22 cellular contexts compared by ENCODE assay signal in the genomic region with DNA sequence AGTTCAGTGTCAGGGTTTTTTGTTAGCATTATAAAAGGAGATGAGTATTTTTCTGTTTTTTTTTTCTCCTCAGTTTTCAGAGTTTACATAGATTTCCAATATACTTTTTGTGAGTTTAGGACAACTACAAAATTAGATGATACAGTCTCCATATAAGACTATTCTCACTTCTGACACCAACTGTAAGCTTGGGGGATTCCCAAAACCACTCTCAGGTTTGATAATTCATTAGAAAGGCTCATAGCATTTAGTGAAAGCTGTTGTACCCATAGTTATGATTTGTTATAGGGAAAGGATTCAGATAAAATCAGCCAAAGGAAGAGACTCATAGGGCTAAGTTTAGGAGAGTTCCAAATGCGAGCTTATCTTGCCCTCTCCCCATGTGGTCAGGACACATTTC. TPM values are rescaled to one million over a fixed set of nuclear protein-coding genes. Genes with fewer than 3 reads are reported as not detected.
DNase-seq lines count a peak whose midpoint lies in the region; ATAC-seq and TF ChIP-seq lines count a peak whose summit lies in the region.
"Had no signal": no experiment of that assay in that cellular context is flagged by ENCODE, and none has a peak within 500 bp of the region (broad histone marks: within the 10 kb centered on the region; RNA-seq: fewer than 3 reads in every experiment).

No MANE protein-coding gene starts in this region.

- no peak for DNase-seq in activated T-cell treated with anti-CD3 and anti-CD28 coated beads, Interleukin-2, amount 50 U/mL, for 72 hours
- DNase-seq in activated T-cell treated with anti-CD3 and anti-CD28 coated beads for 4 hours (no peak), GM23338 (ENCODE audit: low spot score) (no peak), gastrocnemius medialis (no peak), foreskin fibroblast (no peak), lower leg skin (ENCODE audit: low spot score in 2 of 2) (no peak), brain microvascular endothelial cell (no peak)
- DNase-seq in activated naive CD8-positive, alpha-beta T cell treated with anti-CD3 and anti-CD28 coated beads for 36 hours = no peak
- DNase-seq: COR-L47; DMS79 treated with DMSO at 0.1 percent for 48 hours; Kasumi-1; NCI-H1694; NCI-H2081; NCI-H2171; NCI-H345; NCI-H524; NCI-H774; NK-92 treated with Interleukin-12 subunit alpha and Interleukin-12 subunit beta, amount 100 ng/mL, for 24 hours; SIG-M5 had no signal

- in situ Hi-C loops in gastrocnemius medialis (cut with MboI; ENCODE audit: low sequenced_read_pairs in 4 of 4) = no loop called here
- in situ Hi-C loops in brain microvascular endothelial cell (cut with HindIII; ENCODE audit: low pct_ligation_motif_present, low sequenced_read_pairs) = no loop called here

- no peak overlapping the region for H2AFZ ChIP-seq in GM23338

- no peak overlapping the region for H3K4me3 Mint-ChIP-seq in activated T-cell treated with anti-CD3 and anti-CD28 coated beads, Interleukin-2, amount 50 U/mL, for 72 hours
- H3K4me3 Mint-ChIP-seq in GM23338 = no peak overlapping the region
- H3K4me3 Mint-ChIP-seq in activated naive CD8-positive, alpha-beta T cell treated with anti-CD3 and anti-CD28 coated beads for 36 hours = no peak overlapping the region
- H3K4me3 Mint-ChIP-seq: IgD-negative memory B cell had no signal

- H3K4me1 ChIP-seq in GM23338 (ENCODE audit: insufficient read depth) = 0 out of 2 replicates have a peak, but pooled peaks cover 5% of the 10 kb centered on the region
- peaks cover 41 to 49% of the 10 kb centered on the region in 2 donors for H3K4me1 ChIP-seq in gastrocnemius medialis

- H3K4me3 ChIP-seq in GM23338 (no peak overlapping the region), gastrocnemius medialis (no peak overlapping the region), foreskin fibroblast (ENCODE audit: low read depth in 1 of 2, low read length in 2 of 2) (no peak overlapping the region), lower leg skin (ENCODE audit: low read depth, poor library complexity, severe bottlenecking) (no peak overlapping the region), brain microvascular endothelial cell (ENCODE audit: low read depth, low read length) (no peak overlapping the region)

- peaks cover 62% of the 10 kb centered on the region for H3K79me2 ChIP-seq in GM23338 (replicated peaks; ENCODE audit: insufficient read depth)

- TF ChIP-seq CTCF in GM23338 (conservative IDR thresholded peaks at IDR 0.05; ENCODE audit: low read depth in 2 of 2) (no peak), gastrocnemius medialis (IDR thresholded peaks at IDR 0.05 in 4 of 5, conservative IDR thresholded peaks at IDR 0.05 in 1 of 5) (no peak), foreskin fibroblast (IDR thresholded peaks at IDR 0.05; ENCODE audit: low read depth, low read length) (no peak), lower leg skin (IDR thresholded peaks at IDR 0.05) (no peak), brain microvascular endothelial cell (IDR thresholded peaks at IDR 0.05; ENCODE audit: low read depth, low read length, missing control alignments) (no peak)

- ATAC-seq in activated T-cell treated with anti-CD3 and anti-CD28 coated beads, Interleukin-2, amount 50 U/mL, for 72 hours (replicated peaks in 1 of 2) = no peak
- no peak for ATAC-seq in GM23338
- no peak for ATAC-seq in gastrocnemius medialis
- ATAC-seq: Panc1 had no signal

- no peaks in the 10 kb centered on the region for H3F3A ChIP-seq in GM23338 (replicated peaks; ENCODE audit: low read depth)

- TF ChIP-seq POLR2A in gastrocnemius medialis (IDR thresholded peaks at IDR 0.05) (no peak), lower leg skin (IDR thresholded peaks at IDR 0.05) (no peak)

- H3K9me3 ChIP-seq in gastrocnemius medialis = no peaks in the 10 kb centered on the region

- no peaks in the 10 kb centered on the region; the same call in 1 of the 2 replicates for H3K9me2 ChIP-seq in GM23338 (ENCODE audit: insufficient read depth)

- H3K27me3 ChIP-seq in GM23338 (ENCODE audit: insufficient read depth) (no peaks in the 10 kb centered on the region), gastrocnemius medialis (no peaks in the 10 kb centered on the region), brain microvascular endothelial cell (replicated peaks) (no peaks in the 10 kb centered on the region)

- intact Hi-C loops in gastrocnemius medialis (cut with DNase I; ENCODE audit: low total_unique reads) = loop anchor here (10.0 kb wide), 1 partner anchor 328 kb away; no protein-coding TSS in a partner anchor
- intact Hi-C loops in lower leg skin (cut with DNase I; ENCODE audit: low total_unique reads) = loop anchor here (5.0 kb wide), 1 partner anchor 50 kb away; no protein-coding TSS in a partner anchor

- WGBS in lower leg skin, 2 donors = 90% methylated on average over 1 of the region's 1 CpG

- peaks cover 5 to 13% of the 10 kb centered on the region in 2 donors for H3K36me3 Mint-ChIP-seq in activated T-cell treated with anti-CD3 and anti-CD28 coated beads, Interleukin-2, amount 50 U/mL, for 72 hours (ENCODE audit: insufficient read depth in 2 of 2)
- peaks cover 23% of the 10 kb centered on the region; the same call in 2 of the 3 replicates for H3K36me3 Mint-ChIP-seq in GM23338 (ENCODE audit: low read depth)
- H3K36me3 Mint-ChIP-seq in activated naive CD8-positive, alpha-beta T cell treated with anti-CD3 and anti-CD28 coated beads for 36 hours = peaks cover 51% of the 10 kb centered on the region

- peak overlapping the region; percentile 42; the same call in 1 of the 2 replicates for H3K27ac ChIP-seq in GM23338 (ENCODE audit: low read depth)
- H3K27ac ChIP-seq in gastrocnemius medialis = peak overlapping the region in 3 of 4 donors; percentile 4 to 81 (median 75)
- no peak overlapping the region for H3K27ac ChIP-seq in brain microvascular endothelial cell
- H3K27ac ChIP-seq: C4-2B had no signal

- H3K4me1 Mint-ChIP-seq in activated T-cell treated with anti-CD3 and anti-CD28 coated beads, Interleukin-2, amount 50 U/mL, for 72 hours (ENCODE audit: low read depth) = peaks cover 17% of the 10 kb centered on the region
- peaks cover 13% of the 10 kb centered on the region for H3K4me1 Mint-ChIP-seq in GM23338
- H3K4me1 Mint-ChIP-seq in activated naive CD8-positive, alpha-beta T cell treated with anti-CD3 and anti-CD28 coated beads for 36 hours = peaks cover 28% of the 10 kb centered on the region

- no peaks in the 10 kb centered on the region for H3K27me3 Mint-ChIP-seq in activated T-cell treated with anti-CD3 and anti-CD28 coated beads, Interleukin-2, amount 50 U/mL, for 72 hours (ENCODE audit: low read depth)
- H3K27me3 Mint-ChIP-seq in GM23338 (ENCODE audit: insufficient read depth, low read depth, poor library complexity) = no peaks in the 10 kb centered on the region
- no peaks in the 10 kb centered on the region for H3K27me3 Mint-ChIP-seq in activated naive CD8-positive, alpha-beta T cell treated with anti-CD3 and anti-CD28 coated beads for 36 hours
- H3K27me3 Mint-ChIP-seq: IgD-negative memory B cell had no signal

- H3K9me3 Mint-ChIP-seq in activated T-cell treated with anti-CD3 and anti-CD28 coated beads, Interleukin-2, amount 50 U/mL, for 72 hours = peaks cover 2 to 4% of the 10 kb centered on the region in 2 donors
- no peaks in the 10 kb centered on the region; the same call in 2 of the 3 replicates for H3K9me3 Mint-ChIP-seq in GM23338
- H3K9me3 Mint-ChIP-seq in activated naive CD8-positive, alpha-beta T cell treated with anti-CD3 and anti-CD28 coated beads for 36 hours = peaks cover 7% of the 10 kb centered on the region
- H3K9me3 Mint-ChIP-seq: IgD-negative memory B cell had no signal

- H3K27ac Mint-ChIP-seq in activated T-cell treated with anti-CD3 and anti-CD28 coated beads, Interleukin-2, amount 50 U/mL, for 72 hours = peak overlapping the region; percentile 76
- H3K27ac Mint-ChIP-seq in GM23338 = no peak overlapping the region
- H3K27ac Mint-ChIP-seq in activated naive CD8-positive, alpha-beta T cell treated with anti-CD3 and anti-CD28 coated beads for 36 hours = peak overlapping the region; percentile 39
- H3K27ac Mint-ChIP-seq: IgD-negative memory B cell had no signal

- H4K20me1 ChIP-seq in GM23338 (replicated peaks; ENCODE audit: insufficient read depth) = peaks cover 23% of the 10 kb centered on the region

- no peak overlapping the region for H3K4me2 ChIP-seq in GM23338

- H3K36me3 ChIP-seq in GM23338 (ENCODE audit: insufficient read depth) (no peaks in the 10 kb centered on the region; the same call in 1 of the 2 replicates), gastrocnemius medialis (no peaks in the 10 kb centered on the region), brain microvascular endothelial cell (replicated peaks) (peaks cover 13% of the 10 kb centered on the region)

TF ChIP-seq in GM23338, 12 proteins besides CTCF, POLR2A, EP300 and RAD21 (continues in another document):
- TF ChIP-seq EZH2phosphoT487 (IDR thresholded peaks at IDR 0.05; ENCODE audit: unreplicated experiment) (no peak), EZH2 (IDR thresholded peaks at IDR 0.05; ENCODE audit: low read depth, unreplicated experiment) (no peak), ETS1 (IDR thresholded peaks at IDR 0.05) (no peak), STAT1 (IDR thresholded peaks at IDR 0.05; ENCODE audit: unreplicated experiment) (no peak)

RNA-seq across cellular contexts. Expression of gene CUL5, which starts 24.1 kb away (rescaled TPM):
- total RNA-seq in activated T-cell treated with anti-CD3 and anti-CD28 coated beads, Interleukin-2, amount 50 U/mL, for 72 hours = 10 to 100 TPM; 30.2 to 31.7 TPM
- 23.2 and 26.0 TPM in 2 replicates for total RNA-seq in GM23338 (2014; rRNA removed; shearing (Covaris generic))
- 31.5 and 40.9 TPM in 2 replicates for polyA plus RNA-seq in GM23338 (2016; fragmentation: Nextera tagmentation; extraction: Ambion mirVana)
- 10 to 100 TPM; 35.4 to 37.5 TPM for total RNA-seq in activated naive CD8-positive, alpha-beta T cell treated with anti-CD3 and anti-CD28 coated beads for 36 hours
- total RNA-seq in gastrocnemius medialis (10 to 100 TPM; 40.6 to 83.5 (median 66.5) TPM), lower leg skin (10 to 100 TPM; 24.2 to 30.1 (median 29.4) TPM)
